25 cellular contexts compared by ENCODE assay signal in genomic region chr5:112226215-112226614, GRCh38.
"Had no signal": no experiment of that assay in that cellular context is flagged by ENCODE, and none has a peak within 500 bp of the region (broad histone marks: within the 10 kb centered on the region; RNA-seq: fewer than 3 reads in every experiment).

No MANE protein-coding gene starts in this region.

- H3K27me3 Mint-ChIP-seq: progenitor cell of endocrine pancreas, type B pancreatic cell had no signal

- ATAC-seq: heart right ventricle; left ventricle myocardium superior; lower lobe of right lung; natural killer cell; stimulated activated effector memory CD8-positive, alpha-beta T cell treated with anti-CD3 and anti-CD28 coated beads, Interleukin-12 subunit alpha, Interleukin-12 subunit beta, amount 100 ng/mL, for 72 hours; stimulated activated naive CD8-positive, alpha-beta T cell treated with anti-CD3 and anti-CD28 coated beads, Interleukin-15, Interleukin-2, amounts not matched to agents 100 U/mL and 50 U/mL, for 24 hours had no signal

- H3K36me3 ChIP-seq: lower lobe of right lung, sigmoid colon, tibial artery had no signal

- H3K36me3 Mint-ChIP-seq: natural killer cell; stimulated activated effector memory CD8-positive, alpha-beta T cell treated with anti-CD3 and anti-CD28 coated beads, Interleukin-12 subunit alpha, Interleukin-12 subunit beta, amount 100 ng/mL, for 72 hours had no signal

- H3K4me1 Mint-ChIP-seq: natural killer cell; stimulated activated effector memory CD8-positive, alpha-beta T cell treated with anti-CD3 and anti-CD28 coated beads, Interleukin-12 subunit alpha, Interleukin-12 subunit beta, amount 100 ng/mL, for 72 hours had no signal

- H2AFZ ChIP-seq: parathyroid adenoma had no signal

- H3K9me3 ChIP-seq: esophagus squamous epithelium, heart right ventricle, lower lobe of right lung, sigmoid colon, testis, tibial artery had no signal

- H3K4me3 ChIP-seq: coronary artery, esophagus squamous epithelium, heart right ventricle, lower lobe of right lung, sigmoid colon, testis, tibial artery had no signal

- DNase-seq: dermis blood vessel endothelial cell; effector memory CD4-positive, alpha-beta T cell; erythroblast; esophagus squamous epithelium; foreskin melanocyte; glutamatergic neuron; heart right ventricle; hippocampal formation; left ventricle myocardium superior; lower lobe of right lung; natural killer cell; sigmoid colon; stimulated activated CD4-positive, alpha-beta T cell treated with anti-CD3 and anti-CD28 coated beads, Interleukin-2, amount 100 ng/mL, for 24 hours; stimulated activated CD4-positive, alpha-beta T cell treated with anti-CD3 and anti-CD28 coated beads, Interleukin-4, amount 100 ng/mL, for 24 hours; stimulated activated naive CD8-positive, alpha-beta T cell treated with anti-CD3 and anti-CD28 coated beads, Interleukin-15, Interleukin-2, amounts not matched to agents 100 U/mL and 50 U/mL, for 24 hours; substantia nigra; testis; tibial artery had no signal

- H3K27ac Mint-ChIP-seq: natural killer cell; progenitor cell of endocrine pancreas; stimulated activated effector memory CD8-positive, alpha-beta T cell treated with anti-CD3 and anti-CD28 coated beads, Interleukin-12 subunit alpha, Interleukin-12 subunit beta, amount 100 ng/mL, for 72 hours; type B pancreatic cell had no signal

- H3K9ac ChIP-seq: parathyroid adenoma had no signal

- H3K4me3 Mint-ChIP-seq: natural killer cell; stimulated activated effector memory CD8-positive, alpha-beta T cell treated with anti-CD3 and anti-CD28 coated beads, Interleukin-12 subunit alpha, Interleukin-12 subunit beta, amount 100 ng/mL, for 72 hours; type B pancreatic cell had no signal

- H3K27me3 ChIP-seq: esophagus squamous epithelium, heart right ventricle, sigmoid colon, testis, tibial artery had no signal

- H3K27ac ChIP-seq: coronary artery, esophagus squamous epithelium, heart right ventricle, lower lobe of right lung, parathyroid adenoma, sigmoid colon, testis, tibial artery had no signal

- H3K9me3 Mint-ChIP-seq: natural killer cell; stimulated activated effector memory CD8-positive, alpha-beta T cell treated with anti-CD3 and anti-CD28 coated beads, Interleukin-12 subunit alpha, Interleukin-12 subunit beta, amount 100 ng/mL, for 72 hours; type B pancreatic cell had no signal

- H3K4me1 ChIP-seq: testis had no signal

- H3K79me2 ChIP-seq: parathyroid adenoma had no signal

- FAIRE-seq: endometrium, keratinocyte had no signal
